13 cellular contexts compared by ENCODE assay signal in genomic region chr4:808860-809570, GRCh38. TPM values are rescaled to one million over a fixed set of nuclear protein-coding genes. Genes with fewer than 3 reads are reported as not detected.
"Had no signal": no experiment of that assay in that cellular context is flagged by ENCODE, and none has a peak within 500 bp of the region (broad histone marks: within the 10 kb centered on the region; RNA-seq: fewer than 3 reads in every experiment).

No MANE protein-coding gene starts in this region.

- H3K4me3 ChIP-seq: body of pancreas, esophagus muscularis mucosa, right lobe of liver, spleen, suprapubic skin had no signal

- DNase-seq: activated CD4-positive, alpha-beta T cell treated with anti-CD3 and anti-CD28 coated beads, Interleukin-2, amount 50 U/mL, for 1 hour; body of pancreas; dermis blood vessel endothelial cell; hypothalamus; left colon; spleen; stimulated activated CD4-positive, alpha-beta T cell treated with anti-CD3 and anti-CD28 coated beads, Interleukin-2, amount 100 ng/mL, for 24 hours; stimulated activated naive B cell treated with anti-CD40 and anti-IgM and Interleukin-4, amounts not matched to agents 10 μg/mL and 1 μg/mL and 100 μg/mL, for 72 hours; T-helper 2 cell had no signal

- H3K4me1 ChIP-seq: body of pancreas, right lobe of liver, suprapubic skin had no signal

- H3K27me3 ChIP-seq: right lobe of liver had no signal

- H3K36me3 ChIP-seq: esophagus muscularis mucosa, right lobe of liver, spleen, suprapubic skin had no signal

- ATAC-seq: body of pancreas; left colon; stimulated activated naive B cell treated with anti-CD40 and anti-IgM and Interleukin-4, amounts not matched to agents 10 μg/mL and 1 μg/mL and 100 μg/mL, for 72 hours had no signal

- H3K9me3 ChIP-seq: esophagus muscularis mucosa, right lobe of liver, suprapubic skin had no signal

- H3K27ac ChIP-seq: body of pancreas, esophagus muscularis mucosa, right lobe of liver, spleen, suprapubic skin had no signal

RNA-seq across cellular contexts. Expression of gene CPLX1, which starts 16.9 kb away (rescaled TPM):
- total RNA-seq: fibroblast of villous mesenchyme had no signal
